Comparison of ENCODE assay signal across 13 cellular contexts in genomic region chr7:713488-714230, GRCh38. TPM values are rescaled to one million over a fixed set of nuclear protein-coding genes. Genes with fewer than 3 reads are reported as not detected.
DNase-seq lines count a peak whose midpoint lies in the region; ATAC-seq, FAIRE-seq and TF ChIP-seq lines count a peak whose summit lies in the region.
"Had no signal": no experiment of that assay in that cellular context is flagged by ENCODE, and none has a peak within 500 bp of the region (broad histone marks: within the 10 kb centered on the region; RNA-seq: fewer than 3 reads in every experiment).

No MANE protein-coding gene starts in this region.

- H2AFZ ChIP-seq in MM.1S (ENCODE audit: low read length), result no peak overlapping the region

- intact Hi-C loops in activated B cell treated with CpG ODN at 0.5 μM for 24 hours (cut with micrococcal nuclease), result no loop called here
- intact Hi-C loops in kidney (cut with DNase I), result no loop called here

- POLR2A ChIA-PET in activated B cell treated with CpG ODN at 0.5 μM for 24 hours (lab: Charles Lee), result no interaction called here

- no peak for TF ChIP-seq CTCF in activated B cell treated with CpG ODN at 0.5 μM for 24 hours (IDR thresholded peaks at IDR 0.05)
- TF ChIP-seq CTCF in kidney (IDR thresholded peaks at IDR 0.05; ENCODE audit: borderline replicate concordance, extremely low read depth, insufficient read depth), result no peak
- no peak for TF ChIP-seq CTCF in MM.1S (IDR thresholded peaks at IDR 0.05; ENCODE audit: low read length)

- H3K27me3 Mint-ChIP-seq in activated T-cell treated with anti-CD3 and anti-CD28 coated beads, Interleukin-2, amount 50 U/mL, for 24 hours, result no peaks in the 10 kb centered on the region
- H3K27me3 Mint-ChIP-seq in activated B cell treated with CpG ODN at 0.5 μM for 24 hours, result peaks cover 5% of the 10 kb centered on the region
- H3K27me3 Mint-ChIP-seq in stimulated activated memory B cell treated with anti-CD40 and anti-IgM and Interleukin-4, amounts not matched to agents 10 μg/mL and 1 μg/mL and 100 μg/mL, for 72 hours, result peaks cover 21% of the 10 kb centered on the region

- H3K4me3 ChIP-seq in kidney (ENCODE audit: low read length in 2 of 2) (no peak overlapping the region), MM.1S (ENCODE audit: low read length) (no peak overlapping the region)

- H3K9me3 ChIP-seq in kidney (ENCODE audit: control insufficient read depth in 1 of 2, low read length in 2 of 2), result no peaks in the 10 kb centered on the region
- H3K9me3 ChIP-seq in MM.1S (replicated peaks; ENCODE audit: insufficient read depth, low read length), result no peaks in the 10 kb centered on the region

- H3K4me3 Mint-ChIP-seq in activated T-cell treated with anti-CD3 and anti-CD28 coated beads, Interleukin-2, amount 50 U/mL, for 24 hours, result peak overlapping the region; percentile 30
- H3K4me3 Mint-ChIP-seq in activated B cell treated with CpG ODN at 0.5 μM for 24 hours, result peak overlapping the region; percentile 4
- peak overlapping the region; percentile 63 for H3K4me3 Mint-ChIP-seq in stimulated activated memory B cell treated with anti-CD40 and anti-IgM and Interleukin-4, amounts not matched to agents 10 μg/mL and 1 μg/mL and 100 μg/mL, for 72 hours

- H3K4me1 Mint-ChIP-seq in activated T-cell treated with anti-CD3 and anti-CD28 coated beads, Interleukin-2, amount 50 U/mL, for 24 hours (ENCODE audit: low read depth), result peaks cover 20% of the 10 kb centered on the region
- peaks cover 10% of the 10 kb centered on the region for H3K4me1 Mint-ChIP-seq in activated B cell treated with CpG ODN at 0.5 μM for 24 hours
- peaks cover 35% of the 10 kb centered on the region for H3K4me1 Mint-ChIP-seq in stimulated activated memory B cell treated with anti-CD40 and anti-IgM and Interleukin-4, amounts not matched to agents 10 μg/mL and 1 μg/mL and 100 μg/mL, for 72 hours

- H3K4me1 ChIP-seq in kidney (ENCODE audit: control insufficient read depth in 1 of 2, insufficient read depth in 1 of 2, low read depth in 1 of 2, low read length in 2 of 2), result peaks cover 0 to 4% of the 10 kb centered on the region in 2 donors
- H3K4me1 ChIP-seq in MM.1S (ENCODE audit: low read length), result no peaks in the 10 kb centered on the region

- CTCF ChIA-PET in activated B cell treated with CpG ODN at 0.5 μM for 24 hours (lab: Charles Lee), result no interaction called here

- no peaks in the 10 kb centered on the region for H3K9me2 ChIP-seq in MM.1S (replicated peaks; ENCODE audit: insufficient read depth, low read length)

- no peaks in the 10 kb centered on the region for H3K27me3 ChIP-seq in MM.1S (replicated peaks; ENCODE audit: insufficient read depth, low read length)

- no peak for ATAC-seq in activated B cell treated with CpG ODN at 0.5 μM for 24 hours (ENCODE audit: low read depth)
- ATAC-seq in stimulated activated memory B cell treated with anti-CD40 and anti-IgM and Interleukin-4, amounts not matched to agents 10 μg/mL and 1 μg/mL and 100 μg/mL, for 72 hours, result no peak
- ATAC-seq in GM21576 (IDR thresholded peaks at IDR 0.05; ENCODE audit: unreplicated experiment), result no peak

- no peaks in the 10 kb centered on the region for H3F3A ChIP-seq in MM.1S (ENCODE audit: insufficient read depth, low read length)

- peak; percentile 28 for DNase-seq in activated T-cell treated with anti-CD3 and anti-CD28 coated beads, Interleukin-2, amount 50 U/mL, for 24 hours
- DNase-seq in activated T-cell treated with anti-CD3 and anti-CD28 coated beads, Interleukin-2, amount 50 U/mL, for 48 hours, result no peak
- DNase-seq in activated B cell treated with CpG ODN at 0.5 μM for 24 hours (no peak), kidney (peak; percentile 74), MM.1S (no peak)
- DNase-seq in effector CD8-positive, alpha-beta T cell (lab: John Stamatoyannopoulos, UW), result no peak
- DNase-seq: amygdala; dermis blood vessel endothelial cell; DND-41; midbrain; stimulated activated CD4-positive, alpha-beta T cell treated with anti-CD3 and anti-CD28 coated beads, Interleukin-2, amount 100 ng/mL, for 48 hours had no signal

- H3K79me2 ChIP-seq in MM.1S (ENCODE audit: low read length), result no peaks in the 10 kb centered on the region

- H3K9ac ChIP-seq in kidney (ENCODE audit: low read length in 2 of 2) (no peak overlapping the region), MM.1S (ENCODE audit: low read length) (no peak overlapping the region)

- no peak for FAIRE-seq in kidney (lab: Jason Lieb, UNC)

- no peak overlapping the region for H3K27ac ChIP-seq in kidney (ENCODE audit: low read depth in 2 of 2, low read length in 2 of 2)
- no peak overlapping the region for H3K27ac ChIP-seq in MM.1S (ENCODE audit: low read length)

- H3K27ac Mint-ChIP-seq in activated T-cell treated with anti-CD3 and anti-CD28 coated beads, Interleukin-2, amount 50 U/mL, for 24 hours, result peak overlapping the region; percentile 37
- no peak overlapping the region for H3K27ac Mint-ChIP-seq in activated B cell treated with CpG ODN at 0.5 μM for 24 hours
- H3K27ac Mint-ChIP-seq in stimulated activated memory B cell treated with anti-CD40 and anti-IgM and Interleukin-4, amounts not matched to agents 10 μg/mL and 1 μg/mL and 100 μg/mL, for 72 hours, result no peak overlapping the region

- no peaks in the 10 kb centered on the region for H3K36me3 ChIP-seq in kidney (ENCODE audit: control insufficient read depth in 1 of 2, insufficient read depth in 2 of 2, low read length in 2 of 2)
- no peaks in the 10 kb centered on the region for H3K36me3 ChIP-seq in MM.1S (replicated peaks; ENCODE audit: insufficient read depth, low read length)

- no peak overlapping the region for H3K4me2 ChIP-seq in MM.1S (ENCODE audit: low read depth, low read length)

- peaks cover 24% of the 10 kb centered on the region for H3K36me3 Mint-ChIP-seq in activated T-cell treated with anti-CD3 and anti-CD28 coated beads, Interleukin-2, amount 50 U/mL, for 24 hours (ENCODE audit: low read depth)
- peaks cover 11% of the 10 kb centered on the region for H3K36me3 Mint-ChIP-seq in activated B cell treated with CpG ODN at 0.5 μM for 24 hours (ENCODE audit: low read depth)
- peaks cover 38% of the 10 kb centered on the region for H3K36me3 Mint-ChIP-seq in stimulated activated memory B cell treated with anti-CD40 and anti-IgM and Interleukin-4, amounts not matched to agents 10 μg/mL and 1 μg/mL and 100 μg/mL, for 72 hours

- H3K9me3 Mint-ChIP-seq in activated T-cell treated with anti-CD3 and anti-CD28 coated beads, Interleukin-2, amount 50 U/mL, for 24 hours, result no peaks in the 10 kb centered on the region
- H3K9me3 Mint-ChIP-seq in activated B cell treated with CpG ODN at 0.5 μM for 24 hours, result no peaks in the 10 kb centered on the region
- peaks cover 3% of the 10 kb centered on the region for H3K9me3 Mint-ChIP-seq in stimulated activated memory B cell treated with anti-CD40 and anti-IgM and Interleukin-4, amounts not matched to agents 10 μg/mL and 1 μg/mL and 100 μg/mL, for 72 hours

- H4K20me1 ChIP-seq in MM.1S (ENCODE audit: insufficient read depth, low read length), result no peaks in the 10 kb centered on the region

RNA-seq across cellular contexts. Expression of gene DNAAF5, which starts 12.8 kb away (rescaled TPM):
- 23.5 and 25.9 TPM in 2 replicates for total RNA-seq in activated B cell treated with CpG ODN at 0.5 μM for 24 hours
- total RNA-seq in kidney, result 29.7 TPM
- polyA plus RNA-seq in kidney (ENCODE audit: insufficient read depth, low read depth, low replicate concordance), result 11.6 TPM

RNA-seq across cellular contexts. Expression of gene PRKAR1B, which starts 13.4 kb away (rescaled TPM):
- total RNA-seq in activated B cell treated with CpG ODN at 0.5 μM for 24 hours (17.2 and 17.5 TPM in 2 replicates), kidney (15.9 TPM)
- polyA plus RNA-seq in kidney (ENCODE audit: insufficient read depth, low read depth, low replicate concordance), result 21.4 TPM

Comparison
In these comparisons a context has a peak if more than half of its experiments do, and no peak if none do; other contexts are left out.
1. DNase-seq: peak in activated T-cell treated with anti-CD3 and anti-CD28 coated beads, Interleukin-2, amount 50 U/mL, for 24 hours (single experiment) and kidney (single experiment); none in activated T-cell treated with anti-CD3 and anti-CD28 coated beads, Interleukin-2, amount 50 U/mL, for 48 hours (0 of 2), activated B cell treated with CpG ODN at 0.5 μM for 24 hours (single experiment), effector CD8-positive, alpha-beta T cell (single experiment) and MM.1S (single experiment).
2. H3K4me3 Mint-ChIP-seq: peak in every context shown above with its lines; median percentile 63 in stimulated activated memory B cell treated with anti-CD40 and anti-IgM and Interleukin-4, amounts not matched to agents 10 μg/mL and 1 μg/mL and 100 μg/mL, for 72 hours; 30 in activated T-cell treated with anti-CD3 and anti-CD28 coated beads, Interleukin-2, amount 50 U/mL, for 24 hours; 4 in activated B cell treated with CpG ODN at 0.5 μM for 24 hours.